Comparison of ENCODE assay signal across 1 cellular context in the genomic region with DNA sequence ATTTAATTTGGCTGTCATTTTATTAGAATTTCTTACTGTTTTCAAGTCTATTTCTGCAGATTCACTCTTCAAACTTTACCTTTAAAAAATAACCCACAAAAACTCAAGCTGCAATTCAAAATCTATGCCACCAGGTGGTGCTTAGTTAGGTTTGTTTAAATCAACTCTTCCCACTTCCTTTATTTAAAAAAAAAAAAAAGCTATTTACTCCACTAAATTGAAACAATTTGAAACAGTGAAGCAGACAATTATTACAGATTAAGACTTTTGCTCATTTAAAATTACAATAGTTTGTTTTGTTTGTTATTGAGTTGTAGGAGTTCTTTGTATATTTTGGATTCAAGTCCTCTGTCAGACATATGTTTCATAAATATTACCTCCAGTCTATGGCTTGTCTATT.
TF ChIP-seq lines count a peak whose summit lies in the region.

No MANE protein-coding gene starts in this region.

TF ChIP-seq in HepG2, 621 proteins besides CTCF, POLR2A, EP300 and RAD21 (continued from another document):
- TF ChIP-seq, protein P1, sequence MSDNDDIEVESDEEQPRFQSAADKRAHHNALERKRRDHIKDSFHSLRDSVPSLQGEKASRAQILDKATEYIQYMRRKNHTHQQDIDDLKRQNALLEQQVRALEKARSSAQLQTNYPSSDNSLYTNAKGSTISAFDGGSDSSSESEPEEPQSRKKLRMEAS (IDR thresholded peaks at IDR 0.05), result no peak
- TF ChIP-seq ZNF430 (CRISPR knock-in tag; IDR thresholded peaks at IDR 0.05), result no peak
- TF ChIP-seq ATF7-NPFF (CRISPR knock-in tag; IDR thresholded peaks at IDR 0.05; ENCODE audit: low read depth), result no peak
- TF ChIP-seq ZFP36 (IDR thresholded peaks at IDR 0.05; ENCODE audit: borderline replicate concordance, low read depth, low read length, partially characterized antibody), result no peak
- TF ChIP-seq REXO4 (CRISPR knock-in tag; IDR thresholded peaks at IDR 0.05; ENCODE audit: borderline replicate concordance), result no peak
- no peak for TF ChIP-seq STAG1 (CRISPR knock-in tag; IDR thresholded peaks at IDR 0.05)
- no peak for TF ChIP-seq HOXA5 (CRISPR knock-in tag; IDR thresholded peaks at IDR 0.05)
- TF ChIP-seq ZSCAN31 (CRISPR knock-in tag; IDR thresholded peaks at IDR 0.05; ENCODE audit: low read depth), result no peak
- TF ChIP-seq, protein P2, sequence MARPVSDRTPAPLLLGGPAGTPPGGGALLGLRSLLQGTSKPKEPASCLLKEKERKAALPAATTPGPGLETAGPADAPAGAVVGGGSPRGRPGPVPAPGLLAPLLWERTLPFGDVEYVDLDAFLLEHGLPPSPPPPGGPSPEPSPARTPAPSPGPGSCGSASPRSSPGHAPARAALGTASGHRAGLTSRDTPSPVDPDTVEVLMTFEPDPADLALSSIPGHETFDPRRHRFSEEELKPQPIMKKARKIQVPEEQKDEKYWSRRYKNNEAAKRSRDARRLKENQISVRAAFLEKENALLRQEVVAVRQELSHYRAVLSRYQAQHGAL (CRISPR knock-in tag; IDR thresholded peaks at IDR 0.05; ENCODE audit: not compliant biosample characterization), result no peak
